ENCODE assay signal across 8 cellular contexts in genomic region chr14:103715052-103716000, GRCh38. TPM values are rescaled to one million over a fixed set of nuclear protein-coding genes. Genes with fewer than 3 reads are reported as not detected.
DNase-seq lines count a peak whose midpoint lies in the region; ATAC-seq, FAIRE-seq and TF ChIP-seq lines count a peak whose summit lies in the region.

TSS of gene XRCC3 (minus strand) at chr14:103715451. CDS start at chr14:103711087, 4,364 bp downstream.
TSS of gene ZFYVE21 (plus strand) at chr14:103715810. CDS start at chr14:103715842, 32 bp downstream.

- TF ChIP-seq CTCF in esophagus squamous epithelium (IDR thresholded peaks at IDR 0.05), result peak in 1 of 6 experiments; percentile 14

- H3K27me3 Mint-ChIP-seq in activated T-cell treated with anti-CD3 and anti-CD28 coated beads, Interleukin-2, amount 50 U/mL, for 72 hours (ENCODE audit: low read depth), result no peaks in the 10 kb centered on the region

- FAIRE-seq in RCC 7860 (lab: Jason Lieb, UNC), result peak; percentile 85

- DNase-seq in DMS79 (lab: John Stamatoyannopoulos, UW) (peak; percentile 100), RCC 7860 (ENCODE audit: low spot score) (peak; percentile 94), esophagus squamous epithelium (lab: John Stamatoyannopoulos, UW) (peak; percentile 99), myocyte (ENCODE audit: low read depth) (peak; percentile 99)
- peak; percentile 99 to 100 for DNase-seq in activated T-cell treated with anti-CD3 and anti-CD28 coated beads, Interleukin-2, amount 50 U/mL, for 72 hours
- DNase-seq in stimulated activated CD8-positive, alpha-beta memory T cell treated with anti-CD3 and anti-CD28 coated beads, Interleukin-7, amount 100 ng/mL, for 48 hours (ENCODE audit: extremely low read depth in 1 of 2, low read depth in 1 of 2), result peak; percentile 99 to 100

- H3K36me3 ChIP-seq in KOPT-K1 (ENCODE audit: insufficient read depth, low read length) (peaks cover 42% of the 10 kb centered on the region), esophagus squamous epithelium (peaks cover 0 to 19% (median 0%) of the 10 kb centered on the region in 3 donors)

- H3K27ac ChIP-seq in KOPT-K1 (ENCODE audit: low read depth, low read length, poor library complexity, severe bottlenecking) (peak within 1 kb of the TSS; percentile 87), esophagus squamous epithelium (peak within 1 kb of the TSS; percentile 79 to 98 (median 96))

- intact Hi-C loops in esophagus squamous epithelium (cut with DNase I), result no loop called here

- peaks cover 54 to 91% (median 76%) of the 10 kb centered on the region in 3 donors for H3K4me1 ChIP-seq in esophagus squamous epithelium

- no peaks in the 10 kb centered on the region for H3K27me3 ChIP-seq in esophagus squamous epithelium

- H3K4me3 ChIP-seq in esophagus squamous epithelium, result peak within 1 kb of the TSS; percentile 64 to 100 (median 88)

- H3K4me1 Mint-ChIP-seq in activated T-cell treated with anti-CD3 and anti-CD28 coated beads, Interleukin-2, amount 50 U/mL, for 72 hours (ENCODE audit: low read depth), result peaks cover 60% of the 10 kb centered on the region

- TF ChIP-seq POLR2A in esophagus squamous epithelium (IDR thresholded peaks at IDR 0.05), result peak in 3 of 4 donors; percentile 54 to 88 (median 79)

- peak within 1 kb of the TSS; percentile 85 to 93 for H3K4me3 Mint-ChIP-seq in activated T-cell treated with anti-CD3 and anti-CD28 coated beads, Interleukin-2, amount 50 U/mL, for 72 hours

- peak; percentile 96 for ATAC-seq in GM21786 (IDR thresholded peaks at IDR 0.05; ENCODE audit: unreplicated experiment)
- peak; percentile 94 for ATAC-seq in activated T-cell treated with anti-CD3 and anti-CD28 coated beads, Interleukin-2, amount 50 U/mL, for 72 hours (replicated peaks in 1 of 2)

- H3K9me3 Mint-ChIP-seq in activated T-cell treated with anti-CD3 and anti-CD28 coated beads, Interleukin-2, amount 50 U/mL, for 72 hours, result no peaks in the 10 kb centered on the region

- peak within 1 kb of the TSS; percentile 95 for H3K27ac Mint-ChIP-seq in activated T-cell treated with anti-CD3 and anti-CD28 coated beads, Interleukin-2, amount 50 U/mL, for 72 hours

- WGBS in esophagus squamous epithelium, 2 donors, result no CpG with 5 or more reads among the region's 121 CpGs

- no peaks in the 10 kb centered on the region for H3K9me3 ChIP-seq in KOPT-K1 (ENCODE audit: insufficient read depth, low read length, poor library complexity, severe bottlenecking)
- H3K9me3 ChIP-seq in esophagus squamous epithelium, result no peaks in the 10 kb centered on the region

- peaks cover 0 to 5% of the 10 kb centered on the region in 2 donors for H3K36me3 Mint-ChIP-seq in activated T-cell treated with anti-CD3 and anti-CD28 coated beads, Interleukin-2, amount 50 U/mL, for 72 hours (ENCODE audit: insufficient read depth in 2 of 2)

RNA-seq across cellular contexts. Expression of gene XRCC3, which starts in this region (rescaled TPM):
- total RNA-seq in activated T-cell treated with anti-CD3 and anti-CD28 coated beads, Interleukin-2, amount 50 U/mL, for 72 hours, result 10 to 100 TPM; 31.5 to 47.4 TPM
- 10 to 100 TPM; 10.9 to 17.8 (median 12.6) TPM for total RNA-seq in esophagus squamous epithelium
- total RNA-seq in myocyte, result 5.5 and 7.0 TPM in 2 replicates
- polyA plus RNA-seq in myocyte (2012), result 7.6 TPM

RNA-seq across cellular contexts. Expression of gene ZFYVE21, which starts in this region (rescaled TPM):
- 10 to 100 TPM; 11.6 to 15.7 TPM for total RNA-seq in activated T-cell treated with anti-CD3 and anti-CD28 coated beads, Interleukin-2, amount 50 U/mL, for 72 hours
- total RNA-seq in esophagus squamous epithelium (100 to 1,000 TPM in 2 of 4 donors, 10 to 100 TPM in 2; 69.5 to 134 (median 89.3) TPM), myocyte (48.2 and 50.1 TPM in 2 replicates)
- polyA plus RNA-seq in myocyte (2012), result 72.0 TPM

Comparison
In these comparisons a context has a peak if more than half of its experiments do, and no peak if none do; other contexts are left out.
1. Peak in every context shown above with its lines: DNase-seq, ATAC-seq, H3K4me3 ChIP-seq and H3K27ac ChIP-seq.